9 cellular contexts compared by ENCODE assay signal in the genomic region with DNA sequence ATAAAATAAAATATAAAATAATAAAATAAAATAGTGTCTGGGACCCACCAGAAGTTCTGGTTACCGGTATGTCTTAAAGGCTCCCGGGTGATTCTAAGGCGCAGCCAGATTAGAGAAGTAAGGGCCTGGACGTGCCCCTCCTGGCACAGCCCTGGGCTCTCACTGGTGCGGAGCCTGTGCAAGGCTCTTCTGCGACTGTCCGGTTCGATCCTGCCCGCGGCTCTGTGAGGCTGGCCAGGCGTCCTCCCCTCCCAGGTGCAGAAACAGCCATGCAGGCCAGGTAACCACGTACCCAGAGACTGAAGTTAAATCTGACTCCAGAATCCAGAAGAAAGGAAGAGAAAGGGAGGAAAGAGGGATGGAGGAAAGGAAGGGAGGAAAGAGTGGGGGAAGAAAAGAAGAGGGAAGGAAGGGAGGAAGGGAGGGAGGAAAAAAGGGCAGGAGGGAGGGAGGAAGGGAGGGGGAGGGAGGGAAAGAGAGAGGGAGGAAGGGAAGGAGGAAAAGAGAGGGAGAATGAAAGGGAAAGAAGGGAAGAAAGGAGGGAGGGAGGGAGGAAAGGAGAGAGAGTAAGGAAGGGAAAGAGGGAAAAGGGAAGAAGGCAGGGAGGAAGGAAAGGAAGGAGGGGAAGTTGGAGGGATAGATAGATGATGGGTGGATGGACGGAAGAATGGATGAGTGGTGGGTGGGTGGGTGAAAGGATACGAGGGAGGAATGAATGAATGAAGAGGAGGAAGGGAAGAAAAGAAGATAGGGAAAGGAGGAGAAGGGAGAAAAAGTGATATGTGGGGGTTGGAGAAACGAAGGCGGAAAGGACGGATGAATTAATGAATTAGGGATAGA. TPM values are rescaled to one million over a fixed set of nuclear protein-coding genes. Genes with fewer than 3 reads are reported as not detected.
DNase-seq lines count a peak whose midpoint lies in the region; ATAC-seq and TF ChIP-seq lines count a peak whose summit lies in the region.
"Had no signal": no experiment of that assay in that cellular context is flagged by ENCODE, and none has a peak within 500 bp of the region (broad histone marks: within the 10 kb centered on the region; RNA-seq: fewer than 3 reads in every experiment).

No MANE protein-coding gene starts in this region.

- peak overlapping the region; percentile 47 for H3K4me3 Mint-ChIP-seq in activated naive CD4-positive, alpha-beta T cell treated with anti-CD3 and anti-CD28 coated beads, Interleukin-2, amount 10 ng/mL, durations not matched to agents 7 days and 5 days
- H3K4me3 Mint-ChIP-seq in immature natural killer cell: peak overlapping the region; percentile 59 to 75 (median 73)

- intact Hi-C loops in sciatic nerve (cut with DNase I): no loop called here

- no peaks in the 10 kb centered on the region for H3K9me3 ChIP-seq in thoracic aorta

- DNase-seq in activated naive CD4-positive, alpha-beta T cell treated with anti-CD3 and anti-CD28 coated beads, Interleukin-2, amount 10 ng/mL, durations not matched to agents 7 days and 5 days: no peak
- no peak for DNase-seq in activated naive CD4-positive, alpha-beta T cell (lab: John Stamatoyannopoulos, UW)
- DNase-seq in activated CD8-positive, alpha-beta memory T cell treated with anti-CD3 and anti-CD28 coated beads, Interleukin-2, amount 50 U/mL, for 48 hours: peak; percentile 43
- DNase-seq in immature natural killer cell: no peak
- no peak for DNase-seq in thoracic aorta (ENCODE audit: low spot score)
- no peak for DNase-seq in NCI-H1105 treated with DMSO at 0.1 percent for 48 hours (lab: John Stamatoyannopoulos, UW)
- DNase-seq in sciatic nerve (ENCODE audit: low spot score): no peak

- no peak overlapping the region for H3K27ac ChIP-seq in thoracic aorta

- no peaks in the 10 kb centered on the region for H3K27me3 ChIP-seq in thoracic aorta (replicated peaks; ENCODE audit: insufficient read depth)

- no peak overlapping the region for H3K27ac Mint-ChIP-seq in activated naive CD4-positive, alpha-beta T cell treated with anti-CD3 and anti-CD28 coated beads, Interleukin-2, amount 10 ng/mL, durations not matched to agents 7 days and 5 days
- peak overlapping the region in 1 of 6 donors; percentile 12 for H3K27ac Mint-ChIP-seq in immature natural killer cell

- no peak for TF ChIP-seq CTCF in thoracic aorta (IDR thresholded peaks at IDR 0.05)

- CTCF ChIA-PET in activated naive CD4-positive, alpha-beta T cell treated with anti-CD3 and anti-CD28 coated beads, Interleukin-2, amount 10 ng/mL, durations not matched to agents 7 days and 5 days (lab: Charles Lee): interaction anchor here (0.7 to 1.5 kb wide), 7 partner anchors 11 to 1883 kb away, joined by 3 to 7 read pairs (median 3); no protein-coding TSS in a partner anchor

- ATAC-seq in thoracic aorta (ENCODE audit: insufficient number of reproducible peaks, low FRiP score, low read depth) (no peak), GM21529 (IDR thresholded peaks at IDR 0.05; ENCODE audit: unreplicated experiment) (no peak), sciatic nerve (no peak)

- H3K4me1 ChIP-seq in thoracic aorta (ENCODE audit: control insufficient read depth in 1 of 2, low read depth in 2 of 2): no peaks in the 10 kb centered on the region

- no peaks in the 10 kb centered on the region for H3K36me3 ChIP-seq in thoracic aorta

- H3K27me3 Mint-ChIP-seq in activated naive CD4-positive, alpha-beta T cell treated with anti-CD3 and anti-CD28 coated beads, Interleukin-2, amount 10 ng/mL, durations not matched to agents 7 days and 5 days: peaks cover 53% of the 10 kb centered on the region
- H3K27me3 Mint-ChIP-seq in immature natural killer cell (ENCODE audit: low read depth in 3 of 3): peaks cover 3 to 9% (median 3%) of the 10 kb centered on the region in 3 donors

- no peaks in the 10 kb centered on the region for H3K36me3 Mint-ChIP-seq in activated naive CD4-positive, alpha-beta T cell treated with anti-CD3 and anti-CD28 coated beads, Interleukin-2, amount 10 ng/mL, durations not matched to agents 7 days and 5 days
- H3K36me3 Mint-ChIP-seq in immature natural killer cell: no peaks in the 10 kb centered on the region

- peaks cover 2% of the 10 kb centered on the region for H3K4me1 Mint-ChIP-seq in activated naive CD4-positive, alpha-beta T cell treated with anti-CD3 and anti-CD28 coated beads, Interleukin-2, amount 10 ng/mL, durations not matched to agents 7 days and 5 days
- peaks cover 5 to 7% of the 10 kb centered on the region in 2 donors for H3K4me1 Mint-ChIP-seq in immature natural killer cell

- H3K4me3 ChIP-seq in thoracic aorta: peak overlapping the region; percentile 66

- H3K9me3 Mint-ChIP-seq in activated naive CD4-positive, alpha-beta T cell treated with anti-CD3 and anti-CD28 coated beads, Interleukin-2, amount 10 ng/mL, durations not matched to agents 7 days and 5 days: no peaks in the 10 kb centered on the region
- H3K9me3 Mint-ChIP-seq in immature natural killer cell: no peaks in the 10 kb centered on the region

RNA-seq across cellular contexts. Expression of gene C16orf82, which starts 42.3 kb away (rescaled TPM):
- not detected for polyA plus RNA-seq in immature natural killer cell
- not detected for total RNA-seq in thoracic aorta
- total RNA-seq in sciatic nerve: 0.22 TPM
- total RNA-seq: myocyte had no signal
